In the genomic region with DNA sequence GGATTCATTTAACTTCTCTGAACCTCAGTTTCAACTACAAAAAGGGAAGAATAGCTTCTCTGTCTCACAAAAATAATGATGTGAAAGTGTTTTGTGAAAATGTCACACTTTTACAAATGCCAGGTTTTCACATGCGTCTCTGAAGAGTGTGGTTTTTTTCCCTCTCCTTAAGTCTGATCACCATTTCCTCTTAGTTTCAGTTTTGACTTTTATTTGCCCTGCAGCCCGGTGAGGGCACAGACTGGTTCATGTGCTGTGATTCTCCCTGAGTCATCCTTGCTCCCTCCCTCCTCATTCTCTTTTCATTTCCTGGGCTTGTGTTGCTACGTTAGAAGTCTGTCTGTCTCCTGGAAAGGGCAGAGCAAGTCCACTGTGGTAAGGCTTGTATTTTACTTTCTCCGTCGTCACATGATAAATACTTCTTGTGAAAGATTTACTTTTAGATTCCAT, we compare ENCODE assay signal across 8 cellular contexts.
DNase-seq lines count a peak whose midpoint lies in the region; ATAC-seq and TF ChIP-seq lines count a peak whose summit lies in the region.

No MANE protein-coding gene starts in this region.

- intact Hi-C loops in vagina (cut with DNase I): no loop called here

- no peaks in the 10 kb centered on the region for H3K9me3 ChIP-seq in osteoblast (ENCODE audit: low read depth, low read length)
- no peaks in the 10 kb centered on the region for H3K9me3 ChIP-seq in vagina

- H3K4me1 ChIP-seq in osteoblast (ENCODE audit: insufficient read depth, low read length) (peaks cover 12% of the 10 kb centered on the region), vagina (peaks cover 9% of the 10 kb centered on the region)

- peak; percentile 76 for ATAC-seq in HG02840 (IDR thresholded peaks at IDR 0.05; ENCODE audit: low FRiP score, unreplicated experiment)

- peak overlapping the region; percentile 69 for H2AFZ ChIP-seq in osteoblast (ENCODE audit: low read length)

- H3K79me2 ChIP-seq in osteoblast (ENCODE audit: insufficient read depth, low read length): peaks cover 39% of the 10 kb centered on the region

- H3K36me3 ChIP-seq in osteoblast (ENCODE audit: insufficient read depth, low read length) (no peaks in the 10 kb centered on the region), vagina (peaks cover 3 to 9% of the 10 kb centered on the region in 2 donors)

- H3K4me2 ChIP-seq in osteoblast (ENCODE audit: insufficient read depth, low read length): peak overlapping the region; percentile 75

- H3K27ac ChIP-seq in osteoblast (ENCODE audit: low read depth, low read length) (peak overlapping the region; percentile 74), vagina (peak overlapping the region; percentile 37)

- no peak for TF ChIP-seq POLR2A in vagina (IDR thresholded peaks at IDR 0.05)

- H3K27me3 ChIP-seq in osteoblast (ENCODE audit: insufficient read depth, low read length) (no peaks in the 10 kb centered on the region), vagina (no peaks in the 10 kb centered on the region)

- TF ChIP-seq CTCF in GM13976 (IDR thresholded peaks at IDR 0.05; ENCODE audit: borderline replicate concordance, control extremely low read depth, extremely low read depth, insufficient read depth, missing control alignments): no peak
- TF ChIP-seq CTCF in osteoblast (IDR thresholded peaks at IDR 0.05; ENCODE audit: extremely low read depth, low read depth, low read length): no peak
- no peak for TF ChIP-seq CTCF in vagina (IDR thresholded peaks at IDR 0.05)

- H3K4me3 ChIP-seq in osteoblast (ENCODE audit: insufficient read depth, low read length): peak overlapping the region; percentile 53
- H3K4me3 ChIP-seq in vagina: peak overlapping the region; percentile 10 to 29

- H4K20me1 ChIP-seq in osteoblast (ENCODE audit: insufficient read depth, low read length): no peaks in the 10 kb centered on the region

- DNase-seq in GM13976 (ENCODE audit: low spot score): peak; percentile 61
- DNase-seq in NOMO-1 (lab: John Stamatoyannopoulos, UW; ENCODE audit: unreplicated experiment in 2 of 2): peak; percentile 76 to 87
- DNase-seq in activated naive CD4-positive, alpha-beta T cell treated with Interleukin-2 at 50 U/mL for 16 hours: peak; percentile 27
- DNase-seq in globus pallidus (ENCODE audit: low spot score): peak; percentile 81
- DNase-seq in osteoblast (ENCODE audit: insufficient read length, low spot score, missing footprints): peak; percentile 90
- DNase-seq in vagina (ENCODE audit: extremely low spot score in 2 of 2): no peak
- no peak for DNase-seq in NCI-H146 (lab: John Stamatoyannopoulos, UW)

- in situ Hi-C loops in GM13976 (cut with MboI; ENCODE audit: low sequenced_read_pairs, unreplicated experiment): no loop called here

Comparison
In these comparisons a context has a peak if more than half of its experiments do, and no peak if none do; other contexts are left out.
1. DNase-seq: peak in GM13976 (single experiment), NOMO-1 (2 of 2), activated naive CD4-positive, alpha-beta T cell treated with Interleukin-2 at 50 U/mL for 16 hours (single experiment), globus pallidus (single experiment) and osteoblast (single experiment); none in vagina (0 of 2) and NCI-H146 (single experiment).